ENCODE assay signal across 8 cellular contexts in genomic region chr1:205812878-205813754, GRCh38. TPM values are rescaled to one million over a fixed set of nuclear protein-coding genes. Genes with fewer than 3 reads are reported as not detected.
A peak's percentile ranks its signal among the peaks of the same experiment; 100 is the strongest.
DNase-seq lines count a peak whose midpoint lies in the region; ATAC-seq and TF ChIP-seq lines count a peak whose summit lies in the region.

Gene SLC41A1, minus strand, starts transcription at chr1:205813198. Its CDS starts 2,757 bp downstream, at chr1:205810441.

- no peaks in the 10 kb centered on the region for H3K27me3 ChIP-seq in smooth muscle cell (ENCODE audit: low read depth)

- H3K27ac Mint-ChIP-seq in immature natural killer cell, result peak within 1 kb of the TSS; percentile 83 to 94 (median 90)

- peak within 1 kb of the TSS; percentile 75 to 84 for H3K4me3 ChIP-seq in cardiac fibroblast (replicated peaks in 1 of 2; ENCODE audit: low read depth in 2 of 2, low read length in 2 of 2)
- H3K4me3 ChIP-seq in smooth muscle cell, result peak within 1 kb of the TSS; percentile 83

- H4K20me1 ChIP-seq in smooth muscle cell (ENCODE audit: low read depth), result peaks cover 37% of the 10 kb centered on the region

- peaks cover 0 to 10% (median 7%) of the 10 kb centered on the region in 3 donors for H3K36me3 Mint-ChIP-seq in immature natural killer cell

- peaks cover 1 to 6% (median 5%) of the 10 kb centered on the region in 3 donors for H3K27me3 Mint-ChIP-seq in immature natural killer cell (ENCODE audit: low read depth in 3 of 3)

- peak within 1 kb of the TSS; percentile 77 for H2AFZ ChIP-seq in smooth muscle cell (ENCODE audit: low read depth)

- peak within 1 kb of the TSS; percentile 63 for H3K9ac ChIP-seq in smooth muscle cell (ENCODE audit: low read depth)

- peak within 1 kb of the TSS; percentile 92 to 95 (median 94) for H3K4me3 Mint-ChIP-seq in immature natural killer cell

- in situ Hi-C loops in ACHN (cut with HindIII; ENCODE audit: low pct_ligation_motif_present, low pct_unique_long_range_greater_than_20kb, low sequenced_read_pairs), result no loop called here

- no peaks in the 10 kb centered on the region for H3K9me3 ChIP-seq in smooth muscle cell (replicated peaks; ENCODE audit: low read depth)

- peaks cover 39% of the 10 kb centered on the region for H3K79me2 ChIP-seq in smooth muscle cell (ENCODE audit: low read depth)

- H3K27ac ChIP-seq in smooth muscle cell (ENCODE audit: low read depth), result peak within 1 kb of the TSS; percentile 54

- peak within 1 kb of the TSS; percentile 87 for H3K4me2 ChIP-seq in smooth muscle cell

- 1% methylated on average over 30 of the region's 83 CpGs for WGBS in smooth muscle cell (ENCODE audit: low lambda C conversion rate)

- H3K36me3 ChIP-seq in smooth muscle cell (ENCODE audit: low read depth), result no peaks in the 10 kb centered on the region

- no peak for TF ChIP-seq CTCF in cardiac fibroblast (IDR thresholded peaks at IDR 0.05; ENCODE audit: low read depth, low read length)
- no peak for TF ChIP-seq CTCF in smooth muscle cell (IDR thresholded peaks at IDR 0.05; ENCODE audit: borderline replicate concordance, insufficient read depth, poor library complexity, severe bottlenecking)

- ATAC-seq in GM19023 (IDR thresholded peaks at IDR 0.05; ENCODE audit: unreplicated experiment), result peak; percentile 84
- peak; percentile 75 for ATAC-seq in HG03378 (IDR thresholded peaks at IDR 0.05; ENCODE audit: unreplicated experiment)

- DNase-seq in ACHN (peak; percentile 93), NCI-H446 treated with DMSO at 0.1 percent for 48 hours (lab: John Stamatoyannopoulos, UW) (peak; percentile 90), cardiac fibroblast (ENCODE audit: low read depth in 2 of 2) (peak; percentile 89 to 95), immature natural killer cell (peak; percentile 93 to 96 (median 93)), smooth muscle cell (lab: John Stamatoyannopoulos, UW; ENCODE audit: unreplicated experiment) (peak; percentile 83)
- peak; percentile 77 to 85 (median 84) for DNase-seq in activated CD4-positive, CD25-positive, alpha-beta regulatory T cell (lab: John Stamatoyannopoulos, UW)

- peaks cover 13% of the 10 kb centered on the region for H3F3A ChIP-seq in smooth muscle cell (ENCODE audit: low read depth)

- H3K4me1 ChIP-seq in smooth muscle cell (ENCODE audit: low read depth), result peaks cover 21% of the 10 kb centered on the region

- H3K9me3 Mint-ChIP-seq in immature natural killer cell, result no peaks in the 10 kb centered on the region

- peaks cover 44 to 53% of the 10 kb centered on the region in 2 donors for H3K4me1 Mint-ChIP-seq in immature natural killer cell

RNA-seq across cellular contexts. Expression of gene SLC41A1, which starts in this region (rescaled TPM):
- polyA plus RNA-seq in immature natural killer cell (10 to 100 TPM in 1 of 3 donors, 1 to 10 TPM in 2; 5.2 to 14.9 (median 6.4) TPM), smooth muscle cell (17.8 and 22.3 TPM in 2 replicates)
- 22.8 and 23.2 TPM in 2 replicates for total RNA-seq in smooth muscle cell

Comparison
In these comparisons a context has a peak if more than half of its experiments do, and no peak if none do; other contexts are left out.
1. Peak in every context shown above with its lines: DNase-seq, ATAC-seq, H3K4me3 ChIP-seq and H3K27ac ChIP-seq.